ENCODE assay signal across 8 cellular contexts in the genomic region with DNA sequence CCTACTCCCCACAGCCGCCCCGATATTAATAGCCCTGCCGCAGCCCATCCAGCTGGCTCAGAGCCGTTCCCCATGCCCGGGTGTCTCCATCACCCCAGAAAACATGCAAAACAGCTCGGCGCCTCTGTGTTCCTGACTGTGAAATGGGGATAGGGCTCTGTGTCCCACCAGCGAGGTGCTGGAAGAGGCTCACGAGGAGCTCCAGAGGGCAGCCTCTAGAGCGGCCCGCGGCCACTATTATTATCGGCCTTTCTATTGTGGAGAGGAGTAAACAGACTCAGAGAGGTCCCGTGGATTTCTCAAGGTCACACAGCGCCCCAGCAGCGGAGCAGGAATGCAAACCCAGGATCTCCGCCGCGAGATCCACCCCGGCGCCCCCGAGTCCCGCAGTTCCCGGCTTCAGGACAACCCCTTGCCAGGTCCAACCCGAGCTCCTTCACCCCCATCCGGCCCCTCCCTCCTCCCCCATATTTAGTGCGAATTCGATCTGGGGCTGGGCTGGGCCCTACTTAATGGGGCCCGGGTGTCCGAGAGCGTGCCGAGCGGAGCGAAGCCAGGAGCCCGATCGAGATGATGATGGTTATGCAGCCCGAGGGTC.
DNase-seq lines count a peak whose midpoint lies in the region; ATAC-seq and TF ChIP-seq lines count a peak whose summit lies in the region.

ACTN3 (plus strand) TSS at position 536 of the 598 bp plus-strand sequence; CDS start at position 571, 35 bp downstream.

- H3K27ac ChIP-seq in SU-DHL-6 (ENCODE audit: low read depth, low read length) (peak within 1 kb of the TSS; percentile 67), neutrophil (peak within 1 kb of the TSS; percentile 83)

- peak within 1 kb of the TSS; percentile 81 for H3K9ac ChIP-seq in SU-DHL-6 (ENCODE audit: low read length)

- H3K27me3 ChIP-seq in SU-DHL-6 (ENCODE audit: low read length) (no peaks in the 10 kb centered on the region), neutrophil (peaks cover 32% of the 10 kb centered on the region)

- H3K4me1 ChIP-seq in neutrophil (ENCODE audit: control insufficient read depth in 1 of 2, insufficient read depth in 1 of 2, low read depth in 1 of 2, low read length in 1 of 2): peaks cover 30 to 35% of the 10 kb centered on the region in 2 experiments

- peak within 1 kb of the TSS; percentile 96 for H3K4me2 ChIP-seq in SU-DHL-6 (ENCODE audit: low read depth, low read length, poor library complexity, severe bottlenecking)

- TF ChIP-seq CTCF in SU-DHL-6 (IDR thresholded peaks at IDR 0.05; ENCODE audit: insufficient read depth, low read length, poor library complexity, severe bottlenecking) (no peak), fibroblast of mammary gland (conservative IDR thresholded peaks at IDR 0.05; ENCODE audit: control insufficient read depth, insufficient read depth, low read depth, low read length) (no peak), neutrophil (IDR thresholded peaks at IDR 0.05) (no peak)

- peak within 1 kb of the TSS; percentile 77 for H2AFZ ChIP-seq in SU-DHL-6 (ENCODE audit: low read depth, low read length, severe bottlenecking)

- DNase-seq in fibroblast of mammary gland (ENCODE audit: low read depth) (peak; percentile 33), head of caudate nucleus (no peak), NCI-H1105 (lab: John Stamatoyannopoulos, UW) (no peak), SHP77 treated with DMSO at 0.1 percent for 48 hours (lab: John Stamatoyannopoulos, UW) (no peak), glomerular visceral epithelial cell (ENCODE audit: extremely low spot score) (no peak)

- no peaks in the 10 kb centered on the region for H4K20me1 ChIP-seq in SU-DHL-6 (ENCODE audit: low read depth, low read length)

- intact Hi-C loops in head of caudate nucleus (cut with DNase I): no loop called here

- no peaks in the 10 kb centered on the region for H3K79me2 ChIP-seq in SU-DHL-6 (ENCODE audit: insufficient read depth, low read length)

- H3K9me2 ChIP-seq in SU-DHL-6 (replicated peaks; ENCODE audit: insufficient read depth, low read length): no peaks in the 10 kb centered on the region

- H3K36me3 ChIP-seq in SU-DHL-6 (ENCODE audit: low read length) (no peaks in the 10 kb centered on the region), neutrophil (no peaks in the 10 kb centered on the region)

- peak; percentile 3 for ATAC-seq in GM19372 (IDR thresholded peaks at IDR 0.05; ENCODE audit: low read depth, unreplicated experiment)

- peak within 1 kb of the TSS; percentile 87 for H3K4me3 ChIP-seq in SU-DHL-6 (ENCODE audit: insufficient read depth, low read length, poor library complexity, severe bottlenecking)
- H3K4me3 ChIP-seq in fibroblast of mammary gland (ENCODE audit: control insufficient read depth, low read depth, low read length): peak within 1 kb of the TSS; percentile 68
- peak within 1 kb of the TSS; percentile 84 to 86 for H3K4me3 ChIP-seq in neutrophil (ENCODE audit: low read depth in 1 of 2, low read length in 1 of 2)

- H3F3A ChIP-seq in SU-DHL-6 (ENCODE audit: insufficient read depth): peaks cover 16% of the 10 kb centered on the region

- H3K9me3 ChIP-seq in SU-DHL-6 (ENCODE audit: insufficient read depth, low read length) (no peaks in the 10 kb centered on the region), neutrophil (no peaks in the 10 kb centered on the region)
